ENCODE assay signal across 8 cellular contexts in the genomic region with DNA sequence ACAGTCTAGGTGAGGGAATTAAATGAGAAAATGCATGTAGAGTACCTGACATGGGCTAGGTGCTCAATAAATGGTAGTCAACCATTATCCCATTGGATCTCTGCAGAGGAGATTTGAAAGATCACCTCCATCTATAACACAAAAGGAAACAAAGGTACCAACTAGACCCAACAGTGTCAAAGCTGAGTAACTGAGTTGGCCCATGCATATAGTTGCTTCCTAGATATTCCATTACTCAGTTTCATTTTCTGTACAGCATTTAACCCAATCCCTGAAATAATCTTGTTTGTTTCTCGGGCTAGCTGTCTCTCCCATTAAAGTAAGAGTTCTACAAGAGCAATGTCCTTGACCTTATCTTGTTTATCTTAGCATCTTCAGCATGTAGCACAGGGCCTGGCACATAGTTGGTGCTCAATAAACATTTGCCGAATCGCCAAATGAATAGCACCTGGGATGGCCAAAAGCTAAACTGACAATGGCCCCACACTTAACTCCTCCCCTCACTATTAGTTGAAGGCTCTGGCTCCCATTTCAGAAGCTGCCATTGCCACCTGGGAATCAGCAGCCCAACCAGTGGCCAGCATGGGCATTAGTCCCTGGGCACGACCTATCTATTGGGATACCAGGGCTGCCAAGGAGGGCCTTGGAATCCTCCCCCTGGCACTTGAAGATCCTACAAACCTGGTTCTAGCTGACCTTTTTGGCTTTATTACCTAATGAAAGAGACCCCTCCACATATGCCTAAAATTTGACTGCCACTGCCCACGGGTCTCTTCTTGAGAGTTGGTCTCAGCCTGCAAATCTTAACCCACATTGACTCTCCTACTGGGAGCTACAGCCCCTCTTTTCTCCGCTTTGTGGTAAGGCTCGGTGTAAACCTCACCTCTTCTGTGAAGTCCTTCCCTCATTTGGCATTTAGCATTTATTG. TPM values are rescaled to one million over a fixed set of nuclear protein-coding genes. Genes with fewer than 3 reads are reported as not detected.
DNase-seq lines count a peak whose midpoint lies in the region; ATAC-seq lines count a peak whose summit lies in the region.

No MANE protein-coding gene starts in this region.

- H3K36me3 Mint-ChIP-seq in natural killer cell treated with Interleukin-12 subunit alpha and Interleukin-12 subunit beta and Interleukin-15 and Interleukin-18, amount 100 ng/mL, for 72 hours = peaks cover 21% of the 10 kb centered on the region

- H3K27ac Mint-ChIP-seq in natural killer cell treated with Interleukin-12 subunit alpha and Interleukin-12 subunit beta and Interleukin-15 and Interleukin-18, amount 100 ng/mL, for 72 hours = peak overlapping the region; percentile 89 to 97

- H3K27me3 ChIP-seq in right cardiac atrium (ENCODE audit: control insufficient read depth, insufficient read depth) (no peaks in the 10 kb centered on the region), aorta (ENCODE audit: control insufficient read depth in 1 of 2, insufficient read depth in 2 of 2, low read length in 1 of 2) (no peaks in the 10 kb centered on the region)

- peaks cover 56 to 64% of the 10 kb centered on the region in 2 donors for H3K4me1 Mint-ChIP-seq in natural killer cell treated with Interleukin-12 subunit alpha and Interleukin-12 subunit beta and Interleukin-15 and Interleukin-18, amount 100 ng/mL, for 72 hours (ENCODE audit: low read depth in 2 of 2)

- peaks cover 28% of the 10 kb centered on the region for H3K4me1 ChIP-seq in right cardiac atrium (ENCODE audit: control insufficient read depth, insufficient read depth, low read length)
- H3K4me1 ChIP-seq in aorta (ENCODE audit: control insufficient read depth in 1 of 2, insufficient read depth in 2 of 2, low read length in 2 of 2) = peaks cover 5 to 20% of the 10 kb centered on the region in 2 donors

- H3K4me3 ChIP-seq in right cardiac atrium (ENCODE audit: low read length) (no peak overlapping the region), aorta (ENCODE audit: low read length in 2 of 2) (no peak overlapping the region)

- DNase-seq in right cardiac atrium = no peak
- no peak for DNase-seq in Right ventricle myocardium inferior (ENCODE audit: missing footprints)
- DNase-seq in caudate nucleus (lab: John Stamatoyannopoulos, UW) = no peak
- DNase-seq in natural killer cell treated with Interleukin-12 subunit alpha and Interleukin-12 subunit beta and Interleukin-15 and Interleukin-18, amount 100 ng/mL, for 72 hours (ENCODE audit: low spot score) = no peak
- no peak for DNase-seq in aorta
- no peak for DNase-seq in NCI-H226
- DNase-seq in NAMALWA (ENCODE audit: low spot score) = no peak
- DNase-seq in superior temporal gyrus (ENCODE audit: extremely low spot score) = no peak

- 91% methylated on average over 7 of the region's 7 CpGs for WGBS in right cardiac atrium
- WGBS in aorta, 2 donors = 88 to 94% methylated on average over 7 of the region's 7 CpGs

- no peaks in the 10 kb centered on the region for H3K9me3 Mint-ChIP-seq in natural killer cell treated with Interleukin-12 subunit alpha and Interleukin-12 subunit beta and Interleukin-15 and Interleukin-18, amount 100 ng/mL, for 72 hours

- no peaks in the 10 kb centered on the region for H3K9me3 ChIP-seq in right cardiac atrium (ENCODE audit: control insufficient read depth, low read length)
- H3K9me3 ChIP-seq in aorta (ENCODE audit: control insufficient read depth, low read length) = no peaks in the 10 kb centered on the region

- no peaks in the 10 kb centered on the region for H3K27me3 Mint-ChIP-seq in natural killer cell treated with Interleukin-12 subunit alpha and Interleukin-12 subunit beta and Interleukin-15 and Interleukin-18, amount 100 ng/mL, for 72 hours

- peak overlapping the region; percentile 90 for H3K4me3 Mint-ChIP-seq in natural killer cell treated with Interleukin-12 subunit alpha and Interleukin-12 subunit beta and Interleukin-15 and Interleukin-18, amount 100 ng/mL, for 72 hours

- intact Hi-C loops in right cardiac atrium (cut with DNase I) = no loop called here
- intact Hi-C loops in Right ventricle myocardium inferior (cut with DNase I) = no loop called here
- intact Hi-C loops in aorta (cut with DNase I) = no loop called here

- peaks cover 0 to 1% of the 10 kb centered on the region in 2 donors for H3K36me3 ChIP-seq in aorta (ENCODE audit: control insufficient read depth in 1 of 2, insufficient read depth in 2 of 2, low read length in 1 of 2)

- peak overlapping the region; percentile 89 for H3K27ac ChIP-seq in right cardiac atrium (ENCODE audit: low read length)
- H3K27ac ChIP-seq in caudate nucleus (ENCODE audit: low read depth, low read length) = peak overlapping the region; percentile 68
- H3K27ac ChIP-seq in aorta (ENCODE audit: low read depth in 1 of 2, low read length in 2 of 2) = peak overlapping the region; percentile 57 to 98

- ATAC-seq in right cardiac atrium = no peak
- ATAC-seq in Right ventricle myocardium inferior = no peak
- ATAC-seq in natural killer cell treated with Interleukin-12 subunit alpha and Interleukin-12 subunit beta and Interleukin-15 and Interleukin-18, amount 100 ng/mL, for 72 hours = no peak
- no peak for ATAC-seq in aorta (ENCODE audit: low FRiP score)

RNA-seq across cellular contexts. Expression of gene BCL2L1, which starts 22.6 kb away (rescaled TPM):
- total RNA-seq in right cardiac atrium = 10 to 100 TPM; 39.9 to 56.9 (median 46.1) TPM
- 46.0 TPM for polyA plus RNA-seq in right cardiac atrium
- 55.2 TPM for total RNA-seq in Right ventricle myocardium inferior
- total RNA-seq in natural killer cell treated with Interleukin-12 subunit alpha and Interleukin-12 subunit beta and Interleukin-15 and Interleukin-18, amount 100 ng/mL, for 72 hours = 100 to 1,000 TPM; 140 to 325 TPM
- 100 to 1,000 TPM in 1 of 2 donors, 10 to 100 TPM in 1; 69.1 to 107 TPM for total RNA-seq in aorta
- 100 to 1,000 TPM; 103 to 104 TPM for polyA plus RNA-seq in aorta

RNA-seq across cellular contexts. Expression of gene TPX2, which starts 39.0 kb away (rescaled TPM):
- total RNA-seq in right cardiac atrium = 1 to 10 TPM in 2 of 4 donors, under 1 TPM in 2; 0.67 to 2.5 (median 1.5) TPM
- 0.41 TPM for polyA plus RNA-seq in right cardiac atrium
- 1.2 TPM for total RNA-seq in Right ventricle myocardium inferior
- total RNA-seq in natural killer cell treated with Interleukin-12 subunit alpha and Interleukin-12 subunit beta and Interleukin-15 and Interleukin-18, amount 100 ng/mL, for 72 hours = 100 to 1,000 TPM in 1 of 2 donors, 10 to 100 TPM in 1; 51.8 to 102 TPM
- 1 to 10 TPM in 1 of 2 donors, under 1 TPM in 1; 0.75 to 2.1 TPM for total RNA-seq in aorta
- polyA plus RNA-seq in aorta = 1 to 10 TPM; 1.6 to 5.4 TPM

Comparison
In these comparisons a context has a peak if more than half of its experiments do, and no peak if none do; other contexts are left out.
1. RNA of gene TPX2, which starts 39.0 kb away (total RNA-seq): 51.8 to 102 TPM in natural killer cell treated with Interleukin-12 subunit alpha and Interleukin-12 subunit beta and Interleukin-15 and Interleukin-18, amount 100 ng/mL, for 72 hours; 0.67 to 2.5 TPM in right cardiac atrium, 0.75 to 2.1 TPM in aorta and 1.2 TPM in Right ventricle myocardium inferior (single experiment); every median in the first group is over 10 times any median in the second.
2. Peak in every context shown above with its lines, with median percentiles within 50 percentile points of each other: H3K27ac ChIP-seq.